In the genomic region with DNA sequence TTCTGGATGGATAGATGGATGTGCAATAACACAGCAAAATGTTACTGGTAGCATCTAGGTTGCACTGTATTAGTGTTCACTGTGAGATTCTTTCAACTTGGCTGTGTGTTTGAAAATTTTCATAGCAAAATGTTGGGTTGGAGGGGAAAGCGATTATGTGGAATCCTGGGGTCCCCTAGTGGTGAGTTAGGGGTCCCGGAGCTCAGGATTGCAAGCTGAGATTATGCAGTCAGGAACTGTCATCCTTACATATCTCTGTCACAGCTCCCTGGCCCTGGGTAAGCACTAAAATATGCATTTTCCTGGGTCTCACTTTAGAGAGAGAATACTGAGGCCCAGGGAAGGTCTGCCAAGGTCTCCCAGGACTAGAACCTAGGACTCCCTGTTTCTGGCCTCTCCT, we compare ENCODE assay signal across 10 cellular contexts.
DNase-seq lines count a peak whose midpoint lies in the region; ATAC-seq and TF ChIP-seq lines count a peak whose summit lies in the region.
"Had no signal": no experiment of that assay in that cellular context is flagged by ENCODE, and none has a peak within 500 bp of the region (broad histone marks: within the 10 kb centered on the region; RNA-seq: fewer than 3 reads in every experiment).

No MANE protein-coding gene starts in this region.

- peaks cover 9% of the 10 kb centered on the region for H3K27me3 Mint-ChIP-seq in Caco-2 (ENCODE audit: insufficient read depth, unreplicated experiment)
- H3K27me3 Mint-ChIP-seq in activated CD8-positive, alpha-beta T cell treated with anti-CD3 and anti-CD28 coated beads, Interleukin-2, amount 10 ng/mL, durations not matched to agents 7 days and 5 days (ENCODE audit: low read depth) = peaks cover 25% of the 10 kb centered on the region
- peaks cover 3 to 19% of the 10 kb centered on the region in 2 donors for H3K27me3 Mint-ChIP-seq in CD8-positive, alpha-beta memory T cell

- peak overlapping the region; percentile 69 to 82 for H3K27ac ChIP-seq in mucosa of rectum (ENCODE audit: low read depth in 2 of 2, low read length in 2 of 2)
- H3K27ac ChIP-seq in CD8-positive, alpha-beta memory T cell (ENCODE audit: low read depth, low read length) = no peak overlapping the region
- H3K27ac ChIP-seq: skin epidermis, stomach had no signal

- no peaks in the 10 kb centered on the region for H3K9me3 Mint-ChIP-seq in Caco-2 (ENCODE audit: unreplicated experiment)
- no peaks in the 10 kb centered on the region for H3K9me3 Mint-ChIP-seq in activated CD8-positive, alpha-beta T cell treated with anti-CD3 and anti-CD28 coated beads, Interleukin-2, amount 10 ng/mL, durations not matched to agents 7 days and 5 days (ENCODE audit: insufficient read depth)
- H3K9me3 Mint-ChIP-seq in CD8-positive, alpha-beta memory T cell = no peaks in the 10 kb centered on the region

- POLR2A ChIA-PET in Caco-2 (lab: Charles Lee) = no interaction called here
- POLR2A ChIA-PET in activated CD8-positive, alpha-beta T cell treated with anti-CD3 and anti-CD28 coated beads, Interleukin-2, amount 10 ng/mL, durations not matched to agents 7 days and 5 days (lab: Charles Lee) = no interaction called here
- POLR2A ChIA-PET in CD8-positive, alpha-beta memory T cell (lab: Charles Lee) = no interaction called here

- no peaks in the 10 kb centered on the region for H3K9me3 ChIP-seq in Caco-2
- no peaks in the 10 kb centered on the region for H3K9me3 ChIP-seq in mucosa of rectum (ENCODE audit: control insufficient read depth in 2 of 2, low read length in 2 of 2)
- no peaks in the 10 kb centered on the region for H3K9me3 ChIP-seq in CD8-positive, alpha-beta memory T cell (ENCODE audit: low read length)
- H3K9me3 ChIP-seq: stomach had no signal

- H3K4me1 ChIP-seq in Caco-2 (no peaks in the 10 kb centered on the region), mucosa of rectum (ENCODE audit: control insufficient read depth in 2 of 2, insufficient read depth in 2 of 2, low read length in 2 of 2) (peaks cover 24 to 31% of the 10 kb centered on the region in 2 donors)
- H3K4me1 ChIP-seq in CD8-positive, alpha-beta memory T cell (ENCODE audit: insufficient read depth, low read length) = peaks cover 12% of the 10 kb centered on the region

- H3K9ac ChIP-seq in mucosa of rectum (ENCODE audit: low read depth in 1 of 2, low read length in 2 of 2) = no peak overlapping the region

- peak in 1 of 2 experiments; percentile 13 for DNase-seq in Caco-2
- DNase-seq in HFF-Myc (ENCODE audit: extremely low read depth, low read depth) = no peak
- no peak for DNase-seq in activated CD8-positive, alpha-beta T cell treated with anti-CD3 and anti-CD28 coated beads, Interleukin-2, amount 10 ng/mL, durations not matched to agents 7 days and 5 days
- no peak for DNase-seq in CD8-positive, alpha-beta memory T cell
- DNase-seq: RPMI8226 had no signal

- no TSS peak for BruUV-seq in Caco-2 (replicated peaks; lab: Mats Ljungman, UMichigan)

- no peak for ATAC-seq in activated CD8-positive, alpha-beta T cell treated with anti-CD3 and anti-CD28 coated beads, Interleukin-2, amount 10 ng/mL, durations not matched to agents 7 days and 5 days
- ATAC-seq in HG03045 (IDR thresholded peaks at IDR 0.05; ENCODE audit: unreplicated experiment) (no peak), HG03432 (IDR thresholded peaks at IDR 0.05; ENCODE audit: unreplicated experiment) (no peak)

- H3K4me1 Mint-ChIP-seq in Caco-2 (ENCODE audit: low read depth, unreplicated experiment) = no peaks in the 10 kb centered on the region
- peaks cover 22% of the 10 kb centered on the region for H3K4me1 Mint-ChIP-seq in activated CD8-positive, alpha-beta T cell treated with anti-CD3 and anti-CD28 coated beads, Interleukin-2, amount 10 ng/mL, durations not matched to agents 7 days and 5 days (ENCODE audit: low read depth)
- peaks cover 4 to 20% (median 15%) of the 10 kb centered on the region in 3 donors for H3K4me1 Mint-ChIP-seq in CD8-positive, alpha-beta memory T cell

- intact Hi-C loops in Caco-2 (cut with micrococcal nuclease; ENCODE audit: unreplicated experiment) = no loop called here

- H3K36me3 ChIP-seq in Caco-2 (ENCODE audit: control insufficient read depth, insufficient read depth, low read length) = no peaks in the 10 kb centered on the region
- no peaks in the 10 kb centered on the region for H3K36me3 ChIP-seq in mucosa of rectum (ENCODE audit: control insufficient read depth in 2 of 2, insufficient read depth in 2 of 2, low read length in 2 of 2)
- H3K36me3 ChIP-seq in CD8-positive, alpha-beta memory T cell (ENCODE audit: insufficient read depth, low read length) = no peaks in the 10 kb centered on the region
- H3K36me3 ChIP-seq: stomach had no signal

- TF ChIP-seq CTCF in Caco-2 (IDR thresholded peaks at IDR 0.05; ENCODE audit: insufficient read depth in 1 of 2, low read depth in 1 of 2, low read length in 1 of 2, severe bottlenecking in 1 of 2, unreplicated experiment in 1 of 2) (peak; percentile 37 to 47), HFF-Myc (IDR thresholded peaks at IDR 0.05; ENCODE audit: low read depth, low read length, missing control alignments) (peak; percentile 54)

- H3K4me3 Mint-ChIP-seq in Caco-2 (ENCODE audit: unreplicated experiment) = no peak overlapping the region
- no peak overlapping the region for H3K4me3 Mint-ChIP-seq in activated CD8-positive, alpha-beta T cell treated with anti-CD3 and anti-CD28 coated beads, Interleukin-2, amount 10 ng/mL, durations not matched to agents 7 days and 5 days
- no peak overlapping the region for H3K4me3 Mint-ChIP-seq in CD8-positive, alpha-beta memory T cell

- H3K27me3 ChIP-seq in Caco-2 (replicated peaks; ENCODE audit: control insufficient read depth, insufficient read depth, low read length) (no peaks in the 10 kb centered on the region; the same call in 1 of the 2 replicates), mucosa of rectum (ENCODE audit: control insufficient read depth in 2 of 2, insufficient read depth in 2 of 2, low read length in 2 of 2) (no peaks in the 10 kb centered on the region)
- H3K27me3 ChIP-seq in CD8-positive, alpha-beta memory T cell (ENCODE audit: insufficient read depth, low read length, poor library complexity, severe bottlenecking) = no peaks in the 10 kb centered on the region
- H3K27me3 ChIP-seq: stomach had no signal

- no peaks in the 10 kb centered on the region for H3K36me3 Mint-ChIP-seq in Caco-2 (ENCODE audit: insufficient read depth, unreplicated experiment)
- no peaks in the 10 kb centered on the region for H3K36me3 Mint-ChIP-seq in activated CD8-positive, alpha-beta T cell treated with anti-CD3 and anti-CD28 coated beads, Interleukin-2, amount 10 ng/mL, durations not matched to agents 7 days and 5 days (ENCODE audit: low read depth)
- H3K36me3 Mint-ChIP-seq in CD8-positive, alpha-beta memory T cell = no peaks in the 10 kb centered on the region

- H3K4me3 ChIP-seq in Caco-2 (ENCODE audit: low read depth, low read length) (no peak overlapping the region), HFF-Myc (replicated peaks; ENCODE audit: low read depth, low read length) (no peak overlapping the region), mucosa of rectum (ENCODE audit: low read length in 2 of 2) (no peak overlapping the region)
- H3K4me3 ChIP-seq in CD8-positive, alpha-beta memory T cell (ENCODE audit: low read length) = no peak overlapping the region
- H3K4me3 ChIP-seq: skin epidermis, stomach had no signal

- no peak overlapping the region for H3K27ac Mint-ChIP-seq in Caco-2 (ENCODE audit: unreplicated experiment)
- peak overlapping the region; percentile 13 for H3K27ac Mint-ChIP-seq in activated CD8-positive, alpha-beta T cell treated with anti-CD3 and anti-CD28 coated beads, Interleukin-2, amount 10 ng/mL, durations not matched to agents 7 days and 5 days
- no peak overlapping the region for H3K27ac Mint-ChIP-seq in CD8-positive, alpha-beta memory T cell

- CTCF ChIA-PET in Caco-2 (lab: Charles Lee) = interaction anchor here (0.7 to 1.0 kb wide), 3 partner anchors 72 to 196 kb away, joined by 3 to 4 read pairs (median 4); a partner anchor contains a TSS
- CTCF ChIA-PET in activated CD8-positive, alpha-beta T cell treated with anti-CD3 and anti-CD28 coated beads, Interleukin-2, amount 10 ng/mL, durations not matched to agents 7 days and 5 days (lab: Charles Lee) = no interaction called here
- CTCF ChIA-PET in CD8-positive, alpha-beta memory T cell (lab: Charles Lee) = no interaction called here
